Comparison of ENCODE assay signal across 1 cellular context in genomic region chr1:201347498-201348210, GRCh38.
TF ChIP-seq lines count a peak whose summit lies in the region.

No MANE protein-coding gene starts in this region.

TF ChIP-seq in H1, 55 proteins besides CTCF, POLR2A, EP300 and RAD21:
- TF ChIP-seq, protein P1, sequence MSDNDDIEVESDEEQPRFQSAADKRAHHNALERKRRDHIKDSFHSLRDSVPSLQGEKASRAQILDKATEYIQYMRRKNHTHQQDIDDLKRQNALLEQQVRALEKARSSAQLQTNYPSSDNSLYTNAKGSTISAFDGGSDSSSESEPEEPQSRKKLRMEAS (IDR thresholded peaks at IDR 0.05), result peak; percentile 59; the same call in 1 of the 2 replicates
- TF ChIP-seq, protein P2, sequence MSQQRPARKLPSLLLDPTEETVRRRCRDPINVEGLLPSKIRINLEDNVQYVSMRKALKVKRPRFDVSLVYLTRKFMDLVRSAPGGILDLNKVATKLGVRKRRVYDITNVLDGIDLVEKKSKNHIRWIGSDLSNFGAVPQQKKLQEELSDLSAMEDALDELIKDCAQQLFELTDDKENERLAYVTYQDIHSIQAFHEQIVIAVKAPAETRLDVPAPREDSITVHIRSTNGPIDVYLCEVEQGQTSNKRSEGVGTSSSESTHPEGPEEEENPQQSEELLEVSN (IDR thresholded peaks at IDR 0.05), result peak; percentile 95
- no peak for TF ChIP-seq FOSL1 (IDR thresholded peaks at IDR 0.05; ENCODE audit: insufficient read depth, low read depth, low read length)
- no peak for TF ChIP-seq CTBP2 (IDR thresholded peaks at IDR 0.05; ENCODE audit: borderline replicate concordance, insufficient read depth, insufficient read length, low read length)
- TF ChIP-seq TCF12 (IDR thresholded peaks at IDR 0.05; ENCODE audit: low read depth, low read length), result 0 out of 2 replicates have a peak, but pooled peaks have one; percentile 5
- 0 out of 2 replicates have a peak, but pooled peaks have one; percentile 24 for TF ChIP-seq EGR1 (IDR thresholded peaks at IDR 0.05; ENCODE audit: borderline replicate concordance, low read depth, low read length)
- TF ChIP-seq ASH2L (IDR thresholded peaks at IDR 0.05; ENCODE audit: low read length), result peak; percentile 55
